8 cellular contexts compared by ENCODE assay signal in the genomic region with DNA sequence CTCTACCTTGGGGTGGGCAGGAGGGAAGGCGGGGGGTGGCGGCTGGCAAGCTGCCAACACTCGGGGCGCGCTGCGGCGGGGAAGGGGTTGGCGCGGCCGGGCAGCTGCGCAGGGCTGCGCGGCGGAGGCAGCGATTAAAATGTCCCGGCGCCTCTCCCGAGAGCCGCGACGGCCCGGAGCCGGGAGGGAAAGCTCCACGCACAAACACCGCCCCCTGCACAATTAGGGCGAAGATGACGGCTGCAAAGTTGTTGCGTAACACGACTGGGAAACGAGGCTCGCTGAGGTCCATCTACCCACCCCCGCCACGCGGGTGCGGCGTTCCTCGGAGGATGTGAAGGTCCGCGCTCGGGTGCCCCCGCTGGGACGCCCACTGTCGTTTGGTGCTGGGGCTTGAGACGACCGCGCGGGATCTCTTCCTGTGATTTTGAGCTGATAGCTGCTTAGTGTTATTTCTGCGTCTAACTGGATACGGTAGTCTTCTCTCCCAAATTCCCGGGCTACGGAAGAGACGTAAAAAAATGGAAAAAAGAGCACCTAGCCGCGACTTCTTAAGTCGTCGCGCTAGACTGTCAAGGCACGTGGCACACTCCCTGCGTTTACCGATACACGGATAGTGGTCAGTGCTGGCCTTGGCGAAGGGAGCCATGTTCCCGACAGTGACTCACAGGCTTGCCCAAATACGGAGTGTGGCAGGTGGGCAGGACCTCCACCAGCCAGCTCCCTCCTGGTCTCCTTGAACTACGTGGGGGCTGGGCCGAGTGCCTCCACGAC. TPM values are rescaled to one million over a fixed set of nuclear protein-coding genes. Genes with fewer than 3 reads are reported as not detected.
DNase-seq lines count a peak whose midpoint lies in the region; ATAC-seq, FAIRE-seq and TF ChIP-seq lines count a peak whose summit lies in the region.

No MANE protein-coding gene starts in this region.

- 21% methylated on average over 24 of the region's 67 CpGs for WGBS in SK-N-SH (ENCODE audit: low lambda C conversion rate)
- WGBS in adrenal gland, 4 donors, result 0 to 2% (median 1%) methylated on average over 24 to 67 of the region's 67 CpGs
- 1 to 2% methylated on average over 59 to 67 of the region's 67 CpGs for WGBS in pancreas, 2 donors

- H3K9me3 ChIP-seq in SK-N-SH (no peaks in the 10 kb centered on the region), adrenal gland (replicated peaks in 1 of 3) (no peaks in the 10 kb centered on the region), pancreas (no peaks in the 10 kb centered on the region)

- H3K9ac ChIP-seq in SK-N-SH, result peak overlapping the region; percentile 86

- POLR2A ChIA-PET in SK-N-SH (lab: Yijun Ruan, JAX), result interaction anchor here (0.6 to 1.1 kb wide), 2 partner anchors 388 to 690 kb away, joined by 3 read pairs; a partner anchor contains a TSS

- H3K4me2 ChIP-seq in SK-N-SH, result peak overlapping the region; percentile 92

- peak in 1 of 2 donors; percentile 70 for TF ChIP-seq POLR2A in adrenal gland (IDR thresholded peaks at IDR 0.05)

- peak overlapping the region; percentile 92 for H3K4me3 Mint-ChIP-seq in type B pancreatic cell

- H3F3A ChIP-seq in SK-N-SH (replicated peaks; ENCODE audit: insufficient read depth), result peaks cover 5% of the 10 kb centered on the region

- H3K27ac ChIP-seq in SK-N-SH (ENCODE audit: low read depth in 2 of 2, low read length in 1 of 2) (peak overlapping the region; percentile 74 to 80), adrenal gland (peak overlapping the region; percentile 92 to 100 (median 98)), pancreas (peak overlapping the region; percentile 92 to 99 (median 97))

- peak overlapping the region; percentile 97 for H3K27ac Mint-ChIP-seq in type B pancreatic cell

- peak overlapping the region; percentile 82 for H2AFZ ChIP-seq in SK-N-SH (ENCODE audit: low read depth)

- ATAC-seq in HG03460 (IDR thresholded peaks at IDR 0.05; ENCODE audit: unreplicated experiment) (peak; percentile 6), pancreas (peak; percentile 47 to 63 (median 54))

- CTCF ChIA-PET in SK-N-SH (lab: Yijun Ruan, JAX), result interaction anchor here (1.2 to 4.0 kb wide), 5 partner anchors 11 to 510 kb away, joined by 3 to 67 read pairs (median 26); no protein-coding TSS in a partner anchor

- peaks cover 32% of the 10 kb centered on the region for H3K27me3 Mint-ChIP-seq in type B pancreatic cell

- H3K9me3 Mint-ChIP-seq in type B pancreatic cell, result no peaks in the 10 kb centered on the region

- peaks cover 3 to 13% of the 10 kb centered on the region in 2 experiments for H3K4me1 ChIP-seq in SK-N-SH (ENCODE audit: control insufficient read depth in 1 of 2, insufficient read depth in 2 of 2, low read depth in 1 of 2, low read length in 1 of 2)
- H3K4me1 ChIP-seq in adrenal gland (replicated peaks in 1 of 2), result peaks cover 27 to 32% of the 10 kb centered on the region in 2 donors
- H3K4me1 ChIP-seq in pancreas, result peaks cover 4 to 12% (median 9%) of the 10 kb centered on the region in 3 donors

- H4K20me1 ChIP-seq in SK-N-SH (ENCODE audit: insufficient read depth), result no peaks in the 10 kb centered on the region; the same call in 1 of the 2 replicates

- H3K4me3 ChIP-seq in SK-N-SH (ENCODE audit: low read depth in 2 of 2, low read length in 1 of 2) (peak overlapping the region; percentile 77 to 79), adrenal gland (peak overlapping the region; percentile 21 to 79 (median 66)), pancreas (peak overlapping the region; percentile 51 to 81 (median 64))

- no peak; the same call in 1 of the 2 replicates for TF ChIP-seq CTCF in SK-N-SH (IDR thresholded peaks at IDR 0.05)
- TF ChIP-seq CTCF in adrenal gland (IDR thresholded peaks at IDR 0.05), result no peak
- TF ChIP-seq CTCF in pancreas (IDR thresholded peaks at IDR 0.05), result no peak
- no peak for TF ChIP-seq CTCF in type B pancreatic cell (conservative IDR thresholded peaks at IDR 0.05)

- TF ChIP-seq RAD21 in SK-N-SH (IDR thresholded peaks at IDR 0.05; ENCODE audit: low read length), result no peak

- TF ChIP-seq EP300 in SK-N-SH (IDR thresholded peaks at IDR 0.05; ENCODE audit: borderline replicate concordance in 1 of 2, low read depth in 1 of 2, low read length in 1 of 2), result no peak

- no peak for FAIRE-seq in pancreas (lab: Jason Lieb, UNC)

- DNase-seq in NCI-H82 (lab: John Stamatoyannopoulos, UW) (peak; percentile 75), NCI-H82 treated with DMSO at 0.1 percent for 48 hours (lab: John Stamatoyannopoulos, UW; ENCODE audit: unreplicated experiment) (no peak), SK-N-SH (peak; percentile 78), adrenal gland (peak; percentile 87 to 94 (median 91)), cardiac septum (ENCODE audit: low spot score) (peak; percentile 96), pancreas (peak; percentile 73 to 86 (median 82)), type B pancreatic cell (ENCODE audit: extremely low spot score, unreplicated experiment) (peak; percentile 78)

- peaks cover 18% of the 10 kb centered on the region for H3K4me1 Mint-ChIP-seq in type B pancreatic cell (ENCODE audit: unreplicated experiment)

- H3K36me3 Mint-ChIP-seq in type B pancreatic cell, result no peaks in the 10 kb centered on the region

- no peaks in the 10 kb centered on the region for H3K9me2 ChIP-seq in SK-N-SH

- H3K36me3 ChIP-seq in SK-N-SH (replicated peaks in 1 of 2; ENCODE audit: control insufficient read depth in 1 of 2, insufficient read depth in 2 of 2, low read length in 1 of 2), result no peaks in the 10 kb centered on the region
- H3K36me3 ChIP-seq in adrenal gland (replicated peaks in 1 of 2), result no peaks in the 10 kb centered on the region
- no peaks in the 10 kb centered on the region for H3K36me3 ChIP-seq in pancreas

- peaks cover 36% of the 10 kb centered on the region for H3K79me2 ChIP-seq in SK-N-SH (ENCODE audit: insufficient read depth)

- H3K27me3 ChIP-seq in SK-N-SH (ENCODE audit: insufficient read depth), result no peaks in the 10 kb centered on the region
- no peaks in the 10 kb centered on the region for H3K27me3 ChIP-seq in adrenal gland
- no peaks in the 10 kb centered on the region for H3K27me3 ChIP-seq in pancreas

- intact Hi-C loops in adrenal gland (cut with DNase I), result loop anchor here (5.0 to 10.0 kb wide), 3 partner anchors 60 to 240 kb away; a partner anchor contains a TSS
- intact Hi-C loops in cardiac septum (cut with DNase I), result loop anchor here (1.0 to 10.0 kb wide), 6 partner anchors 58 to 507 kb away; no protein-coding TSS in a partner anchor
- intact Hi-C loops in pancreas (cut with DNase I), result loop anchor here in 1 of 3 donors (10.0 kb wide), 1 partner anchor 230 kb away; no protein-coding TSS in a partner anchor

TF ChIP-seq in SK-N-SH, 30 proteins besides CTCF, POLR2A, EP300 and RAD21 (continues in another document):
- TF ChIP-seq RFX5 (IDR thresholded peaks at IDR 0.05; ENCODE audit: low read length) (no peak), FOSL2 (IDR thresholded peaks at IDR 0.05; ENCODE audit: borderline replicate concordance, low read depth) (no peak), JUND (IDR thresholded peaks at IDR 0.05) (no peak), POLR2AphosphoS5 (IDR thresholded peaks at IDR 0.05; ENCODE audit: low read depth, low read length) (no peak), CHD2 (IDR thresholded peaks at IDR 0.05; ENCODE audit: low read length, partially characterized antibody) (no peak), MXI1 (IDR thresholded peaks at IDR 0.05; ENCODE audit: low read depth, low read length) (peak; percentile 0; the same call in 1 of the 2 replicates), ELF1 (IDR thresholded peaks at IDR 0.05) (no peak)
- TF ChIP-seq, protein P1, sequence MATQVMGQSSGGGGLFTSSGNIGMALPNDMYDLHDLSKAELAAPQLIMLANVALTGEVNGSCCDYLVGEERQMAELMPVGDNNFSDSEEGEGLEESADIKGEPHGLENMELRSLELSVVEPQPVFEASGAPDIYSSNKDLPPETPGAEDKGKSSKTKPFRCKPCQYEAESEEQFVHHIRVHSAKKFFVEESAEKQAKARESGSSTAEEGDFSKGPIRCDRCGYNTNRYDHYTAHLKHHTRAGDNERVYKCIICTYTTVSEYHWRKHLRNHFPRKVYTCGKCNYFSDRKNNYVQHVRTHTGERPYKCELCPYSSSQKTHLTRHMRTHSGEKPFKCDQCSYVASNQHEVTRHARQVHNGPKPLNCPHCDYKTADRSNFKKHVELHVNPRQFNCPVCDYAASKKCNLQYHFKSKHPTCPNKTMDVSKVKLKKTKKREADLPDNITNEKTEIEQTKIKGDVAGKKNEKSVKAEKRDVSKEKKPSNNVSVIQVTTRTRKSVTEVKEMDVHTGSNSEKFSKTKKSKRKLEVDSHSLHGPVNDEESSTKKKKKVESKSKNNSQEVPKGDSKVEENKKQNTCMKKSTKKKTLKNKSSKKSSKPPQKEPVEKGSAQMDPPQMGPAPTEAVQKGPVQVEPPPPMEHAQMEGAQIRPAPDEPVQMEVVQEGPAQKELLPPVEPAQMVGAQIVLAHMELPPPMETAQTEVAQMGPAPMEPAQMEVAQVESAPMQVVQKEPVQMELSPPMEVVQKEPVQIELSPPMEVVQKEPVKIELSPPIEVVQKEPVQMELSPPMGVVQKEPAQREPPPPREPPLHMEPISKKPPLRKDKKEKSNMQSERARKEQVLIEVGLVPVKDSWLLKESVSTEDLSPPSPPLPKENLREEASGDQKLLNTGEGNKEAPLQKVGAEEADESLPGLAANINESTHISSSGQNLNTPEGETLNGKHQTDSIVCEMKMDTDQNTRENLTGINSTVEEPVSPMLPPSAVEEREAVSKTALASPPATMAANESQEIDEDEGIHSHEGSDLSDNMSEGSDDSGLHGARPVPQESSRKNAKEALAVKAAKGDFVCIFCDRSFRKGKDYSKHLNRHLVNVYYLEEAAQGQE (IDR thresholded peaks at IDR 0.05; ENCODE audit: low read depth, low read length), result no peak
- TF ChIP-seq, protein P2, sequence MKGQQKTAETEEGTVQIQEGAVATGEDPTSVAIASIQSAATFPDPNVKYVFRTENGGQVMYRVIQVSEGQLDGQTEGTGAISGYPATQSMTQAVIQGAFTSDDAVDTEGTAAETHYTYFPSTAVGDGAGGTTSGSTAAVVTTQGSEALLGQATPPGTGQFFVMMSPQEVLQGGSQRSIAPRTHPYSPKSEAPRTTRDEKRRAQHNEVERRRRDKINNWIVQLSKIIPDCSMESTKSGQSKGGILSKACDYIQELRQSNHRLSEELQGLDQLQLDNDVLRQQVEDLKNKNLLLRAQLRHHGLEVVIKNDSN (IDR thresholded peaks at IDR 0.05; ENCODE audit: borderline replicate concordance, low read depth), result no peak

RNA-seq across cellular contexts. Expression of a gene that starts 1.0 kb away (rescaled TPM):
- polyA plus RNA-seq in SK-N-SH (2012; rRNA removed) (6.8 and 9.3 TPM in 2 replicates), adrenal gland (10 to 100 TPM; 10.7 to 34.4 (median 34.1) TPM), pancreas (10 to 100 TPM in 1 of 2 donors, 1 to 10 TPM in 1; 6.2 to 24.4 TPM)
- polyA plus RNA-seq in SK-N-SH (2012; cell fraction: cytosol; rRNA removed), result 10.7 and 15.8 TPM in 2 replicates
- 6.0 and 15.3 TPM in 2 replicates for polyA plus RNA-seq in SK-N-SH (2012; cell fraction: nucleus; rRNA removed)
- total RNA-seq in adrenal gland (10 to 100 TPM; 14.6 to 74.5 (median 27.3) TPM), cardiac septum (32.4 TPM), pancreas (10 to 100 TPM in 3 of 6 donors, 1 to 10 TPM in 3; 6.0 to 17.0 (median 10.8) TPM), type B pancreatic cell (ENCODE audit: low replicate concordance) (30.4 and 71.1 TPM in 2 replicates)
